1 cellular context compared by ENCODE assay signal in the genomic region with DNA sequence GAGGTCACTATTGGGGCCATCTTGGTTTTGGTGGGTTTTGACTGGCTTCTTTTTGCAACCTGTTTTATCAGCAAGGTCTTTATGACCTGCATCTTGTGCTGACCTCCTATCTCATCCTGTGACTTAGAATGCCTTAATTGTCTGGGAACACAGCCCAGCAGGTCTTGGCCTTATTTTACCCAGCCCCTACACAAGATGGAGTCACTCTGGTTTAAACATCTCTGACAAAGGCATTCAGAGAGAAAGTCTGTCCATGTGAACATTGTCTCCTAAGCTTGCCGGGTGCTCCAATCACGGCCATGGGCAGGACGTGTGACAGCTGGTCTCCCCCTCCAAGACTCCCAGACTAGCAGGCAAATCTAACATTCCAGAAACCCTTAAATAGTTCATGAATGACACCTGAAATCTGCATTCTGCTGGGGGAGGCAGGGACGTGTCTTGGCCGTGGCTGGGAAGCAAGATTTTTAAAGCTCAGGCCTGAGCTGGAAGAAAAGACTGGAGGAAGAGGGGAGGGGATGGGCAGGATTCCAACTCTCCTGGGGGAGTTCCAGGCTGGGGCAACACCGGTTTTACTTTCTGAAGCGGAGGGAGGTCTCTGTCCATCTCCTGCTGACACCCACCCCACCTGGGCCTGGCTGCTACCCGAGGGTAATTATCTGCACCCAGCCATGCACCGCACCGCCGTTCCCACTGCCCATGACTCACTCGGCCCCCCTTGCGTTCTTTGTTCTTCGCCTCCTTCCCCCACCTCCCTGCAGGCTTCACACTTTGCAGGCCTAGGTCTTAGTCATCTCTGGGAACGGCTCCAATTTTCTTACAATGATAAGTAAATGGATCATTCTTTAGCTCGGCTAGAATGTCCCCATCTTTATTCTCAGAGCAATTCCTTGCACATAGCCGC.
TF ChIP-seq lines count a peak whose summit lies in the region.

No MANE protein-coding gene starts in this region.

TF ChIP-seq in endothelial cell of umbilical vein, 7 proteins besides CTCF, POLR2A, EP300 and RAD21:
- TF ChIP-seq FOS (IDR thresholded peaks at IDR 0.05; ENCODE audit: borderline replicate concordance, insufficient read depth, low read length) (peak; percentile 93), POLR2AphosphoS5 (IDR thresholded peaks at IDR 0.05; ENCODE audit: insufficient read depth, low read depth, low read length) (peak; percentile 65), JUN (IDR thresholded peaks at IDR 0.05; ENCODE audit: borderline replicate concordance, insufficient read depth, insufficient read length, low read depth) (peak; percentile 92), GATA2 (IDR thresholded peaks at IDR 0.05; ENCODE audit: insufficient read depth, insufficient read length, low read depth, low read length) (peak; percentile 54)
- TF ChIP-seq, protein P1, sequence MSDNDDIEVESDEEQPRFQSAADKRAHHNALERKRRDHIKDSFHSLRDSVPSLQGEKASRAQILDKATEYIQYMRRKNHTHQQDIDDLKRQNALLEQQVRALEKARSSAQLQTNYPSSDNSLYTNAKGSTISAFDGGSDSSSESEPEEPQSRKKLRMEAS (IDR thresholded peaks at IDR 0.05; ENCODE audit: insufficient read depth, insufficient read length) = no peak
TF ChIP-seq in endothelial cell of umbilical vein: peak in this region for 4.
